16 cellular contexts compared by ENCODE assay signal in the genomic region with DNA sequence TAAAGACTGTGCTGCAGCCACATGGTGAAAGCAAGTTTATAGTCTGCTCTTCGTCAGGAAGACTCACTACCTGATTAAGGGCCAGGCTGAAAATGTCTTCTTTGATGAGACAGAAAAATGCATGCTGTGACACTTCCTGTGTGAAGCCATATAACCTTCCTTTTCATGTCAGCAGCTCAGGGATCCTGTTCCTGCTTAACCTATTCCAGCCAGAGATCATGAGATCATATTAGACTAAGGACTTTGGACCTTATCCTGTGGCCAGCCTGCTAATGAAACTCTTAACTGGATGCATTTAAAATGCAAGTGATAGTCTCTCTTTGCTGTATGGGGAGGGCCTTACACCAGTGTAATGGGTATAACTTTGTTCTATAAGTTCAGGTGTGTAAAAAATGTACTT.
DNase-seq lines count a peak whose midpoint lies in the region; ATAC-seq, FAIRE-seq and TF ChIP-seq lines count a peak whose summit lies in the region.
"Had no signal": no experiment of that assay in that cellular context is flagged by ENCODE, and none has a peak within 500 bp of the region (broad histone marks: within the 10 kb centered on the region; RNA-seq: fewer than 3 reads in every experiment).

No MANE protein-coding gene starts in this region.

- no peaks in the 10 kb centered on the region for H3K79me2 ChIP-seq in hepatocyte

- no peak for TF ChIP-seq EP300 in A549 (IDR thresholded peaks at IDR 0.05)

- H3K4me1 Mint-ChIP-seq in stimulated activated naive CD8-positive, alpha-beta T cell treated with anti-CD3 and anti-CD28 coated beads, Interleukin-15, amount 100 ng/mL, for 72 hours = peaks cover 17% of the 10 kb centered on the region

- H3K4me2 ChIP-seq in A549 (peak overlapping the region; percentile 28; the same call in 2 of the 3 replicates), hepatocyte (no peak overlapping the region)

- H3K36me3 ChIP-seq in hepatocyte (replicated peaks; ENCODE audit: insufficient read depth, low read depth) = no peaks in the 10 kb centered on the region
- H3K36me3 ChIP-seq: upper lobe of left lung had no signal

- WGBS in A549 (ENCODE audit: missing lambda C conversion rate) = 76% methylated on average over 1 of the region's 1 CpG
- WGBS in hepatocyte (ENCODE audit: low lambda C conversion rate, missing lambda C conversion rate) = 33% methylated on average over 1 of the region's 1 CpG

- H3K27ac ChIP-seq in A549 (no peak overlapping the region), hepatocyte (peak overlapping the region; percentile 66)

- ATAC-seq in A549 (peak in 1 of 2 experiments; percentile 30; a peak in 1 of 6 replicates), GM18868 (IDR thresholded peaks at IDR 0.05; ENCODE audit: unreplicated experiment) (no peak)
- no peak for ATAC-seq in stimulated activated naive CD8-positive, alpha-beta T cell treated with anti-CD3 and anti-CD28 coated beads, Interleukin-15, amount 100 ng/mL, for 72 hours

- TF ChIP-seq POLR2A in A549 (IDR thresholded peaks at IDR 0.05; ENCODE audit: low read length) = no peak

- no peaks in the 10 kb centered on the region for H3K27me3 ChIP-seq in hepatocyte
- H3K27me3 ChIP-seq: upper lobe of left lung had no signal

- intact Hi-C loops in cardiac septum (cut with DNase I) = no loop called here

- DNase-seq in A549 (ENCODE audit: low read depth in 1 of 2, low spot score in 1 of 2) (no peak), GM12865 (ENCODE audit: low read depth) (peak; percentile 8), NCI-H526 (lab: John Stamatoyannopoulos, UW) (peak; percentile 15 to 42), hepatocyte (ENCODE audit: low spot score) (peak; percentile 60), NAMALWA (ENCODE audit: low spot score) (no peak), cardiac septum (ENCODE audit: low spot score) (no peak)
- no peak for DNase-seq in stimulated activated naive CD8-positive, alpha-beta T cell treated with anti-CD3 and anti-CD28 coated beads, Interleukin-15, amount 100 ng/mL, for 72 hours
- DNase-seq: activated CD4-positive, alpha-beta T cell treated with anti-CD3 and anti-CD28 coated beads, Interleukin-2, amount 50 U/mL, for 1 hour; effector CD8-positive, alpha-beta T cell; H7; retina; stimulated activated CD4-positive, alpha-beta T cell treated with anti-CD3 and anti-CD28 coated beads, Interleukin-4, amount 100 ng/mL, for 1 hour; SW 1271; upper lobe of left lung had no signal

- POLR2A ChIA-PET in A549 (lab: Yijun Ruan, JAX) = no interaction called here

- H3K9me3 ChIP-seq in A549 (no peaks in the 10 kb centered on the region), hepatocyte (ENCODE audit: low read depth) (no peaks in the 10 kb centered on the region)
- H3K9me3 ChIP-seq: upper lobe of left lung had no signal

- no peaks in the 10 kb centered on the region for H4K20me1 ChIP-seq in hepatocyte (ENCODE audit: insufficient read depth, poor library complexity, severe bottlenecking)

- no peak overlapping the region for H3K4me3 ChIP-seq in A549
- H3K4me3 ChIP-seq in GM12865 (ENCODE audit: low read depth, low read length) = no peak overlapping the region
- H3K4me3 ChIP-seq in hepatocyte = no peak overlapping the region
- H3K4me3 ChIP-seq: upper lobe of left lung had no signal

- H3K27ac Mint-ChIP-seq in stimulated activated naive CD8-positive, alpha-beta T cell treated with anti-CD3 and anti-CD28 coated beads, Interleukin-15, amount 100 ng/mL, for 72 hours = no peak overlapping the region

- CTCF ChIA-PET in A549 (lab: Yijun Ruan, JAX) = no interaction called here

- no peaks in the 10 kb centered on the region for H3K9me3 Mint-ChIP-seq in stimulated activated naive CD8-positive, alpha-beta T cell treated with anti-CD3 and anti-CD28 coated beads, Interleukin-15, amount 100 ng/mL, for 72 hours

- no peak for FAIRE-seq in A549 (lab: Jason Lieb, UNC)
- FAIRE-seq: frontal cortex had no signal

- no peaks in the 10 kb centered on the region for H3K9me2 ChIP-seq in hepatocyte (replicated peaks; ENCODE audit: insufficient read depth)

- no peak overlapping the region for H3K4me3 Mint-ChIP-seq in stimulated activated naive CD8-positive, alpha-beta T cell treated with anti-CD3 and anti-CD28 coated beads, Interleukin-15, amount 100 ng/mL, for 72 hours

- no peak for TF ChIP-seq CTCF in A549 (IDR thresholded peaks at IDR 0.05)
- no peak for TF ChIP-seq CTCF in GM12865 (IDR thresholded peaks at IDR 0.05; ENCODE audit: insufficient read depth, low read depth, low read length, missing control alignments)
- no peak for TF ChIP-seq CTCF in hepatocyte (IDR thresholded peaks at IDR 0.05; ENCODE audit: poor library complexity)

- H3K27me3 Mint-ChIP-seq in stimulated activated naive CD8-positive, alpha-beta T cell treated with anti-CD3 and anti-CD28 coated beads, Interleukin-15, amount 100 ng/mL, for 72 hours = no peaks in the 10 kb centered on the region

- no peak for TF ChIP-seq RAD21 in A549 (conservative IDR thresholded peaks at IDR 0.05 in 1 of 2, IDR thresholded peaks at IDR 0.05 in 1 of 2)

- H2AFZ ChIP-seq in hepatocyte = no peak overlapping the region

- peaks cover 8% of the 10 kb centered on the region; the same call in 1 of the 3 replicates for H3K4me1 ChIP-seq in A549
- H3K4me1 ChIP-seq in hepatocyte (ENCODE audit: insufficient read depth) = peaks cover 8% of the 10 kb centered on the region
- H3K4me1 ChIP-seq: upper lobe of left lung had no signal

TF ChIP-seq in A549, 52 proteins besides CTCF, POLR2A, EP300 and RAD21:
- TF ChIP-seq ZFP36 (IDR thresholded peaks at IDR 0.05; ENCODE audit: borderline replicate concordance, partially characterized antibody) (no peak), TP53 (CRISPR knock-in tag; IDR thresholded peaks at IDR 0.05) (no peak), RCOR1 (IDR thresholded peaks at IDR 0.05; ENCODE audit: low read depth, low read length) (no peak), ZC3H11A (IDR thresholded peaks at IDR 0.05) (no peak), JUNB (IDR thresholded peaks at IDR 0.05) (no peak), ESRRA (IDR thresholded peaks at IDR 0.05; ENCODE audit: borderline replicate concordance, low read length) (no peak), HOXA7 (CRISPR knock-in tag; IDR thresholded peaks at IDR 0.05) (no peak), REST (IDR thresholded peaks at IDR 0.05) (no peak), SMC3 (IDR thresholded peaks at IDR 0.05) (no peak), KDM1A (IDR thresholded peaks at IDR 0.05; ENCODE audit: low read depth) (no peak), CBX2 (IDR thresholded peaks at IDR 0.05; ENCODE audit: borderline replicate concordance, low read depth) (no peak), POLR2AphosphoS2 (conservative IDR thresholded peaks at IDR 0.05; ENCODE audit: low read length) (no peak), FOXS1 (CRISPR knock-in tag; IDR thresholded peaks at IDR 0.05) (no peak), SREBF2 (IDR thresholded peaks at IDR 0.05) (no peak), HMGXB4 (CRISPR knock-in tag; IDR thresholded peaks at IDR 0.05; ENCODE audit: borderline replicate concordance) (no peak), ZSCAN20 (CRISPR knock-in tag; IDR thresholded peaks at IDR 0.05) (no peak), NR3C1 (IDR thresholded peaks at IDR 0.05) (no peak), CEBPB (IDR thresholded peaks at IDR 0.05) (no peak)

Comparison
In these comparisons a context has a peak if more than half of its experiments do, and no peak if none do; other contexts are left out.
1. DNase-seq: peak in GM12865 (single experiment), NCI-H526 (2 of 2) and hepatocyte (single experiment); none in A549 (0 of 2), stimulated activated naive CD8-positive, alpha-beta T cell treated with anti-CD3 and anti-CD28 coated beads, Interleukin-15, amount 100 ng/mL, for 72 hours (0 of 2), NAMALWA (single experiment) and cardiac septum (single experiment).